ENCODE assay signal across 2 cellular contexts in the genomic region with DNA sequence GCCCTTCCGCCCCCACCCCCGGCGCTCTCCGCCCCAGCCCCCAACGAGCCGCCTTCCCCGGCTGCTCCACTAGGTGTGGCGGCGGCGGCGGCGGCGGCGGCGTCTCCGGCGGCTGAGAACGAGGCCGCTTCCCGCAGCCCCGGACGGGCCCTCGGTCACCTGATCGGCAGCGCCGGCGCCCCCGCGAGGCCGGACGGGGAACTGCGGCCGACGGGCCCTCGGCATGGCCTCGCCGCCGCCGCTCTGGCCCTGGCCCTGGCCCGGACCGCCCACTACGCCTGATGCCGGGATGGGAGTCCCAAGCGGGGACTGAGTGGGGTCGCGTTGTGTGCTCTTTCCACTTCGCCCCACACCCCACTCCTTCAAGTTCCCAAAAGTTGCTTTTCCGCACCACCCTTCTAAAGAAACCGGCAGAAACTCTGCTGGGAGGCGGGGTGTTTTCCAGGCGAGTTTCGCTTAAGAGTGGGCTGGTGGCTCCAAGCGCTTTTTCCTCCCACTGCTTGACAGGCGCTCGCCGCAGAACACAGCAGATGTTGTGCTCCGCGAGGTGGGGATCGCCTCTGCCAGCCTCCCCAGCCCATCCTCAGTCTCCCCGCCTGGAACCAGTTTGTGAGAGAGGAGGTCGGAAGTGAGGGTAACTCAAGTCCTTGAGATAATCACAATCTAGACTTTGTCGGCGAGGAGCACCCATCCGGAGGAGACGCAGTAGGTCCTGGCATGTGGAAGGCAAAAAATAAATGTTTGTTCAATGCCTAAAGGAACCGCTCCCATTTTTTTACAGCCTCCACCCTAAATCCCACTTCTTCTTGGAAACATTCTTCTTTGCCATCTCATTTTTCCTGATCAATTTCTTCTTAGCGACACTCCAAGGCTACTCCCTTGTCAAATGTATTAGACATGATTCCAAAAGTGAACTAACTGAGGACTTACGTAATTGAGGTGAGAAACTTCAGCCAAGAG.
TF ChIP-seq lines count a peak whose summit lies in the region.

A gene with protein sequence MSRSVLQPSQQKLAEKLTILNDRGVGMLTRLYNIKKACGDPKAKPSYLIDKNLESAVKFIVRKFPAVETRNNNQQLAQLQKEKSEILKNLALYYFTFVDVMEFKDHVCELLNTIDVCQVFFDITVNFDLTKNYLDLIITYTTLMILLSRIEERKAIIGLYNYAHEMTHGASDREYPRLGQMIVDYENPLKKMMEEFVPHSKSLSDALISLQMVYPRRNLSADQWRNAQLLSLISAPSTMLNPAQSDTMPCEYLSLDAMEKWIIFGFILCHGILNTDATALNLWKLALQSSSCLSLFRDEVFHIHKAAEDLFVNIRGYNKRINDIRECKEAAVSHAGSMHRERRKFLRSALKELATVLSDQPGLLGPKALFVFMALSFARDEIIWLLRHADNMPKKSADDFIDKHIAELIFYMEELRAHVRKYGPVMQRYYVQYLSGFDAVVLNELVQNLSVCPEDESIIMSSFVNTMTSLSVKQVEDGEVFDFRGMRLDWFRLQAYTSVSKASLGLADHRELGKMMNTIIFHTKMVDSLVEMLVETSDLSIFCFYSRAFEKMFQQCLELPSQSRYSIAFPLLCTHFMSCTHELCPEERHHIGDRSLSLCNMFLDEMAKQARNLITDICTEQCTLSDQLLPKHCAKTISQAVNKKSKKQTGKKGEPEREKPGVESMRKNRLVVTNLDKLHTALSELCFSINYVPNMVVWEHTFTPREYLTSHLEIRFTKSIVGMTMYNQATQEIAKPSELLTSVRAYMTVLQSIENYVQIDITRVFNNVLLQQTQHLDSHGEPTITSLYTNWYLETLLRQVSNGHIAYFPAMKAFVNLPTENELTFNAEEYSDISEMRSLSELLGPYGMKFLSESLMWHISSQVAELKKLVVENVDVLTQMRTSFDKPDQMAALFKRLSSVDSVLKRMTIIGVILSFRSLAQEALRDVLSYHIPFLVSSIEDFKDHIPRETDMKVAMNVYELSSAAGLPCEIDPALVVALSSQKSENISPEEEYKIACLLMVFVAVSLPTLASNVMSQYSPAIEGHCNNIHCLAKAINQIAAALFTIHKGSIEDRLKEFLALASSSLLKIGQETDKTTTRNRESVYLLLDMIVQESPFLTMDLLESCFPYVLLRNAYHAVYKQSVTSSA (minus strand): TSS at position 117 of the 960 bp plus-strand sequence. CDS start 358 bp downstream, outside the sequence.

TF ChIP-seq in Ishikawa, 13 proteins besides CTCF, POLR2A, EP300 and RAD21 (continued from another document):
- TF ChIP-seq FOXM1 (IDR thresholded peaks at IDR 0.05; ENCODE audit: borderline replicate concordance, low read depth) (no peak), TCF12 (IDR thresholded peaks at IDR 0.05; ENCODE audit: low read depth) (no peak), USF1 (IDR thresholded peaks at IDR 0.05) (peak; percentile 92), EGR1 (IDR thresholded peaks at IDR 0.05) (peak; percentile 18; the same call in 1 of the 2 replicates), ZBTB7A (IDR thresholded peaks at IDR 0.05; ENCODE audit: low read depth) (peak; percentile 64; the same call in 1 of the 2 replicates), NFIC (IDR thresholded peaks at IDR 0.05) (no peak)
- TF ChIP-seq, protein P1, sequence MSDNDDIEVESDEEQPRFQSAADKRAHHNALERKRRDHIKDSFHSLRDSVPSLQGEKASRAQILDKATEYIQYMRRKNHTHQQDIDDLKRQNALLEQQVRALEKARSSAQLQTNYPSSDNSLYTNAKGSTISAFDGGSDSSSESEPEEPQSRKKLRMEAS (IDR thresholded peaks at IDR 0.05): peak; percentile 37; the same call in 1 of the 2 replicates

TF ChIP-seq in SK-N-SH, 30 proteins besides CTCF, POLR2A, EP300 and RAD21 (continued from another document):
- no peak for TF ChIP-seq NFIC (IDR thresholded peaks at IDR 0.05; ENCODE audit: borderline replicate concordance)
- TF ChIP-seq GABPA (IDR thresholded peaks at IDR 0.05; ENCODE audit: low read depth): no peak
- TF ChIP-seq ELF1 (IDR thresholded peaks at IDR 0.05): no peak
- TF ChIP-seq, protein P2, sequence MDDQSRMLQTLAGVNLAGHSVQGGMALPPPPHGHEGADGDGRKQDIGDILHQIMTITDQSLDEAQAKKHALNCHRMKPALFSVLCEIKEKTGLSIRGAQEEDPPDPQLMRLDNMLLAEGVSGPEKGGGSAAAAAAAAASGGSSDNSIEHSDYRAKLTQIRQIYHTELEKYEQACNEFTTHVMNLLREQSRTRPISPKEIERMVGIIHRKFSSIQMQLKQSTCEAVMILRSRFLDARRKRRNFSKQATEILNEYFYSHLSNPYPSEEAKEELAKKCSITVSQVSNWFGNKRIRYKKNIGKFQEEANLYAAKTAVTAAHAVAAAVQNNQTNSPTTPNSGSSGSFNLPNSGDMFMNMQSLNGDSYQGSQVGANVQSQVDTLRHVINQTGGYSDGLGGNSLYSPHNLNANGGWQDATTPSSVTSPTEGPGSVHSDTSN (IDR thresholded peaks at IDR 0.05): no peak
- peak; percentile 53; the same call in 1 of the 2 replicates for TF ChIP-seq RCOR1 (IDR thresholded peaks at IDR 0.05; ENCODE audit: low read length)
- TF ChIP-seq RFX5 (IDR thresholded peaks at IDR 0.05; ENCODE audit: low read length): no peak
- no peak for TF ChIP-seq CHD2 (IDR thresholded peaks at IDR 0.05; ENCODE audit: low read length, partially characterized antibody)
- TF ChIP-seq EZH2phosphoT487 (IDR thresholded peaks at IDR 0.05; ENCODE audit: borderline replicate concordance, low read depth): no peak
- no peak for TF ChIP-seq FOSL2 (IDR thresholded peaks at IDR 0.05; ENCODE audit: borderline replicate concordance, low read depth)
- TF ChIP-seq JUND (IDR thresholded peaks at IDR 0.05): no peak
- TF ChIP-seq SIN3A (IDR thresholded peaks at IDR 0.05; ENCODE audit: borderline replicate concordance, low read depth, low read length): peak; percentile 53; the same call in 1 of the 2 replicates
- TF ChIP-seq MEF2A (IDR thresholded peaks at IDR 0.05; ENCODE audit: borderline replicate concordance, low read depth): no peak
- peak; percentile 35; the same call in 1 of the 2 replicates for TF ChIP-seq TAF1 (IDR thresholded peaks at IDR 0.05; ENCODE audit: borderline replicate concordance, low read depth, low read length)
- TF ChIP-seq YY1 (IDR thresholded peaks at IDR 0.05; ENCODE audit: low read depth): no peak
- peak; percentile 87 for TF ChIP-seq USF1 (IDR thresholded peaks at IDR 0.05; ENCODE audit: borderline replicate concordance, low read depth)
